Comparison of ENCODE assay signal across 15 cellular contexts in genomic region chr15:40575113-40575512, GRCh38. TPM values are rescaled to one million over a fixed set of nuclear protein-coding genes. Genes with fewer than 3 reads are reported as not detected.
DNase-seq lines count a peak whose midpoint lies in the region; ATAC-seq and TF ChIP-seq lines count a peak whose summit lies in the region.
"Had no signal": no experiment of that assay in that cellular context is flagged by ENCODE, and none has a peak within 500 bp of the region (broad histone marks: within the 10 kb centered on the region; RNA-seq: fewer than 3 reads in every experiment).

No MANE protein-coding gene starts in this region.

- peaks cover 60% of the 10 kb centered on the region for H3K36me3 Mint-ChIP-seq in activated T-cell treated with anti-CD3 and anti-CD28 coated beads, Interleukin-2, amount 50 U/mL, for 24 hours (ENCODE audit: low read depth)
- H3K36me3 Mint-ChIP-seq in activated T-cell treated with anti-CD3 and anti-CD28 coated beads, Interleukin-2, amount 50 U/mL, for 4 hours (ENCODE audit: insufficient read depth), result peaks cover 19% of the 10 kb centered on the region
- H3K36me3 Mint-ChIP-seq in T-helper 17 cell (ENCODE audit: low read depth), result peaks cover 3% of the 10 kb centered on the region
- peaks cover 21% of the 10 kb centered on the region for H3K36me3 Mint-ChIP-seq in activated T-helper 1 cell treated with anti-CD3 and anti-CD28 coated beads, Interleukin-12 subunit alpha, Interleukin-12 subunit beta, Interleukin-2, Interleukin-4 antibody, amounts not matched to agents 30 ng/mL and 10 ng/mL and 1 ng/mL, durations not matched to agents 14 hours and 24 hours and 36 hours (ENCODE audit: low read depth)
- peaks cover 14% of the 10 kb centered on the region for H3K36me3 Mint-ChIP-seq in neural crest cell (ENCODE audit: low read depth)

- no peaks in the 10 kb centered on the region for H3K27me3 Mint-ChIP-seq in activated T-cell treated with anti-CD3 and anti-CD28 coated beads, Interleukin-2, amount 50 U/mL, for 24 hours
- H3K27me3 Mint-ChIP-seq in activated T-cell treated with anti-CD3 and anti-CD28 coated beads, Interleukin-2, amount 50 U/mL, for 4 hours (ENCODE audit: low read depth), result no peaks in the 10 kb centered on the region
- H3K27me3 Mint-ChIP-seq in T-helper 17 cell (no peaks in the 10 kb centered on the region), neural crest cell (ENCODE audit: low read depth) (no peaks in the 10 kb centered on the region)
- H3K27me3 Mint-ChIP-seq in activated T-helper 1 cell treated with anti-CD3 and anti-CD28 coated beads, Interleukin-12 subunit alpha, Interleukin-12 subunit beta, Interleukin-2, Interleukin-4 antibody, amounts not matched to agents 30 ng/mL and 10 ng/mL and 1 ng/mL, durations not matched to agents 14 hours and 24 hours and 36 hours (ENCODE audit: insufficient read depth), result no peaks in the 10 kb centered on the region

- intact Hi-C loops in activated T-helper 1 cell treated with anti-CD3 and anti-CD28 coated beads, Interleukin-12 subunit alpha, Interleukin-12 subunit beta, Interleukin-2, Interleukin-4 antibody, amounts not matched to agents 30 ng/mL and 10 ng/mL and 1 ng/mL, durations not matched to agents 14 hours and 24 hours and 36 hours (cut with micrococcal nuclease), result no loop called here

- H3K9me3 Mint-ChIP-seq in activated T-cell treated with anti-CD3 and anti-CD28 coated beads, Interleukin-2, amount 50 U/mL, for 24 hours, result no peaks in the 10 kb centered on the region
- H3K9me3 Mint-ChIP-seq in activated T-cell treated with anti-CD3 and anti-CD28 coated beads, Interleukin-2, amount 50 U/mL, for 4 hours, result no peaks in the 10 kb centered on the region
- no peaks in the 10 kb centered on the region for H3K9me3 Mint-ChIP-seq in activated T-helper 1 cell treated with anti-CD3 and anti-CD28 coated beads, Interleukin-12 subunit alpha, Interleukin-12 subunit beta, Interleukin-2, Interleukin-4 antibody, amounts not matched to agents 30 ng/mL and 10 ng/mL and 1 ng/mL, durations not matched to agents 14 hours and 24 hours and 36 hours
- H3K9me3 Mint-ChIP-seq in neural crest cell, result peaks cover 3% of the 10 kb centered on the region
- H3K9me3 Mint-ChIP-seq: CD8-positive, alpha-beta T cell had no signal

- peak overlapping the region; percentile 60 for H3K27ac Mint-ChIP-seq in activated T-cell treated with anti-CD3 and anti-CD28 coated beads, Interleukin-2, amount 50 U/mL, for 24 hours
- H3K27ac Mint-ChIP-seq in T-helper 17 cell, result peak overlapping the region; percentile 49
- peak overlapping the region; percentile 9 for H3K27ac Mint-ChIP-seq in activated T-helper 1 cell treated with anti-CD3 and anti-CD28 coated beads, Interleukin-12 subunit alpha, Interleukin-12 subunit beta, Interleukin-2, Interleukin-4 antibody, amounts not matched to agents 30 ng/mL and 10 ng/mL and 1 ng/mL, durations not matched to agents 14 hours and 24 hours and 36 hours
- H3K27ac Mint-ChIP-seq in neural crest cell (ENCODE audit: unreplicated experiment), result no peak overlapping the region
- H3K27ac Mint-ChIP-seq: CD8-positive, alpha-beta T cell had no signal

- DNase-seq in activated T-cell treated with anti-CD3 and anti-CD28 coated beads, Interleukin-2, amount 50 U/mL, for 24 hours, result no peak
- DNase-seq in activated T-cell treated with anti-CD3 and anti-CD28 coated beads, Interleukin-2, amount 50 U/mL, for 4 hours, result no peak
- DNase-seq in T-helper 17 cell, result no peak
- no peak for DNase-seq in activated T-helper 1 cell treated with anti-CD3 and anti-CD28 coated beads, Interleukin-12 subunit alpha, Interleukin-12 subunit beta, Interleukin-2, Interleukin-4 antibody, amounts not matched to agents 30 ng/mL and 10 ng/mL and 1 ng/mL, durations not matched to agents 14 hours and 24 hours and 36 hours (ENCODE audit: low spot score)
- DNase-seq in neural crest cell (ENCODE audit: low read depth, low spot score), result no peak
- DNase-seq: CD8-positive, alpha-beta T cell; COR-L47; DND-41; GDM1; HCEC 1CT; IMR-90 had no signal

- no peak for TF ChIP-seq CTCF in neural crest cell (conservative IDR thresholded peaks at IDR 0.05)

- no peak overlapping the region for H3K4me3 Mint-ChIP-seq in activated T-cell treated with anti-CD3 and anti-CD28 coated beads, Interleukin-2, amount 50 U/mL, for 24 hours
- no peak overlapping the region for H3K4me3 Mint-ChIP-seq in activated T-cell treated with anti-CD3 and anti-CD28 coated beads, Interleukin-2, amount 50 U/mL, for 4 hours
- H3K4me3 Mint-ChIP-seq in T-helper 17 cell, result no peak overlapping the region
- no peak overlapping the region for H3K4me3 Mint-ChIP-seq in activated T-helper 1 cell treated with anti-CD3 and anti-CD28 coated beads, Interleukin-12 subunit alpha, Interleukin-12 subunit beta, Interleukin-2, Interleukin-4 antibody, amounts not matched to agents 30 ng/mL and 10 ng/mL and 1 ng/mL, durations not matched to agents 14 hours and 24 hours and 36 hours
- peak overlapping the region; percentile 7 for H3K4me3 Mint-ChIP-seq in neural crest cell
- H3K4me3 Mint-ChIP-seq: CD14-positive monocyte; CD8-positive, alpha-beta T cell had no signal

- ATAC-seq in activated T-cell treated with anti-CD3 and anti-CD28 coated beads, Interleukin-2, amount 50 U/mL, for 4 hours, result no peak
- no peak for ATAC-seq in T-helper 17 cell
- ATAC-seq in GM21360 (IDR thresholded peaks at IDR 0.05; ENCODE audit: unreplicated experiment), result no peak
- no peak for ATAC-seq in GM18861 (IDR thresholded peaks at IDR 0.05; ENCODE audit: unreplicated experiment)
- ATAC-seq: A549; CD8-positive, alpha-beta T cell had no signal

- no peaks in the 10 kb centered on the region for H3K9me3 ChIP-seq in T-helper 17 cell (ENCODE audit: control insufficient read depth, low read length, poor library complexity, severe bottlenecking)
- H3K9me3 ChIP-seq: A549 had no signal

- peaks cover 44% of the 10 kb centered on the region for H3K4me1 Mint-ChIP-seq in activated T-cell treated with anti-CD3 and anti-CD28 coated beads, Interleukin-2, amount 50 U/mL, for 24 hours (ENCODE audit: low read depth)
- H3K4me1 Mint-ChIP-seq in activated T-cell treated with anti-CD3 and anti-CD28 coated beads, Interleukin-2, amount 50 U/mL, for 4 hours (ENCODE audit: low read depth), result peaks cover 13% of the 10 kb centered on the region
- H3K4me1 Mint-ChIP-seq in T-helper 17 cell (peaks cover 6% of the 10 kb centered on the region), neural crest cell (peaks cover 14% of the 10 kb centered on the region)
- peaks cover 27% of the 10 kb centered on the region for H3K4me1 Mint-ChIP-seq in activated T-helper 1 cell treated with anti-CD3 and anti-CD28 coated beads, Interleukin-12 subunit alpha, Interleukin-12 subunit beta, Interleukin-2, Interleukin-4 antibody, amounts not matched to agents 30 ng/mL and 10 ng/mL and 1 ng/mL, durations not matched to agents 14 hours and 24 hours and 36 hours (ENCODE audit: low read depth)

RNA-seq across cellular contexts. Expression of gene RPUSD2, which starts 6.0 kb away (rescaled TPM):
- total RNA-seq in activated T-cell treated with anti-CD3 and anti-CD28 coated beads, Interleukin-2, amount 50 U/mL, for 4 hours, result 10 to 100 TPM; 33.3 to 41.1 (median 37.0) TPM
- total RNA-seq in T-helper 17 cell (10 to 100 TPM in 1 of 2 donors, 1 to 10 TPM in 1; 9.1 to 15.1 TPM), neural crest cell (16.0 and 16.9 TPM in 2 replicates)
- 19.5 and 22.6 TPM in 2 replicates for total RNA-seq in activated T-helper 1 cell treated with anti-CD3 and anti-CD28 coated beads, Interleukin-12 subunit alpha, Interleukin-12 subunit beta, Interleukin-2, Interleukin-4 antibody, amounts not matched to agents 30 ng/mL and 10 ng/mL and 1 ng/mL, durations not matched to agents 14 hours and 24 hours and 36 hours

RNA-seq across cellular contexts. Expression of gene CCDC32, which starts 10.3 kb away (rescaled TPM):
- 10 to 100 TPM; 29.9 to 33.9 (median 31.0) TPM for total RNA-seq in activated T-cell treated with anti-CD3 and anti-CD28 coated beads, Interleukin-2, amount 50 U/mL, for 4 hours
- 10 to 100 TPM; 20.9 to 28.5 TPM for total RNA-seq in T-helper 17 cell
- 28.4 and 36.9 TPM in 2 replicates for total RNA-seq in activated T-helper 1 cell treated with anti-CD3 and anti-CD28 coated beads, Interleukin-12 subunit alpha, Interleukin-12 subunit beta, Interleukin-2, Interleukin-4 antibody, amounts not matched to agents 30 ng/mL and 10 ng/mL and 1 ng/mL, durations not matched to agents 14 hours and 24 hours and 36 hours
- 19.2 and 19.9 TPM in 2 replicates for total RNA-seq in neural crest cell

RNA-seq across cellular contexts. Expression of gene KNL1, which starts 18.9 kb away (rescaled TPM):
- total RNA-seq in activated T-cell treated with anti-CD3 and anti-CD28 coated beads, Interleukin-2, amount 50 U/mL, for 4 hours, result 1 to 10 TPM; 2.9 to 4.1 (median 3.6) TPM
- total RNA-seq in T-helper 17 cell, result 1 to 10 TPM in 1 of 2 donors, under 1 TPM in 1; 0.77 to 4.6 TPM
- 21.6 and 22.4 TPM in 2 replicates for total RNA-seq in activated T-helper 1 cell treated with anti-CD3 and anti-CD28 coated beads, Interleukin-12 subunit alpha, Interleukin-12 subunit beta, Interleukin-2, Interleukin-4 antibody, amounts not matched to agents 30 ng/mL and 10 ng/mL and 1 ng/mL, durations not matched to agents 14 hours and 24 hours and 36 hours
- 33.4 and 35.3 TPM in 2 replicates for total RNA-seq in neural crest cell
